14 cellular contexts compared by ENCODE assay signal in the genomic region with DNA sequence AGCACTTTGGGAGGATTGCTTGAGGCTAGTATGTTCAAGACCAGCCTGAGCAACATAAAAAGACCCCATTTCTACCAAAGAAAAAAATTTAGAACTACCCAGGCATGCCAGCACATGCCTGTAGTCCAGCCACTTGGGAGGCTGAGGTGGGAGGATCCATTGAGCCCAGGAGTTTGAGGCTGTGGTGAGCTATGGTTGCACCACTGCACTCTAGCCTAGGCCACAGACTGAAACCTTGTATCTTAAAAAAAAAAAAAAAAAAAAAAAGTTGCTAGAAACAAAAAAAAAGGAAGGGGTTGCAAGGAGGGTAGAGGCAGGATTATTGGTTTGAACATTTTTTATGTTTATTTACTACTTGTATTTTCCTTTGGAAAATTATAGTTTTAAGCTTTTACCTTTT. TPM values are rescaled to one million over a fixed set of nuclear protein-coding genes. Genes with fewer than 3 reads are reported as not detected.
DNase-seq lines count a peak whose midpoint lies in the region; ATAC-seq lines count a peak whose summit lies in the region.
"Had no signal": no experiment of that assay in that cellular context is flagged by ENCODE, and none has a peak within 500 bp of the region (broad histone marks: within the 10 kb centered on the region; RNA-seq: fewer than 3 reads in every experiment).

No MANE protein-coding gene starts in this region.

- intact Hi-C loops in activated CD4-positive, alpha-beta memory T cell treated with anti-CD3 and anti-CD28 coated beads for 36 hours (cut with micrococcal nuclease): loop anchor here (5.0 kb wide), 2 partner anchors 123 to 808 kb away; no protein-coding TSS in a partner anchor

- H3K27ac Mint-ChIP-seq in activated T-cell treated with anti-CD3 and anti-CD28 coated beads, Interleukin-2, amount 50 U/mL, for 72 hours: no peak overlapping the region
- H3K27ac Mint-ChIP-seq in activated CD4-positive, alpha-beta memory T cell treated with anti-CD3 and anti-CD28 coated beads for 36 hours: peak overlapping the region; percentile 98
- H3K27ac Mint-ChIP-seq in stimulated activated memory B cell treated with anti-CD40 and anti-IgM and Interleukin-4, amounts not matched to agents 10 μg/mL and 1 μg/mL and 100 μg/mL, for 72 hours: peak overlapping the region; percentile 99

- CTCF ChIA-PET in activated CD4-positive, alpha-beta memory T cell treated with anti-CD3 and anti-CD28 coated beads for 36 hours (lab: Charles Lee): interaction anchor here (0.9 to 6.9 kb wide), 2 partner anchors 59 to 74 kb away, joined by 4 to 38 read pairs; no protein-coding TSS in a partner anchor

- POLR2A ChIA-PET in activated CD4-positive, alpha-beta memory T cell treated with anti-CD3 and anti-CD28 coated beads for 36 hours (lab: Charles Lee): no interaction called here

- H3K9me3 Mint-ChIP-seq in activated T-cell treated with anti-CD3 and anti-CD28 coated beads, Interleukin-2, amount 50 U/mL, for 72 hours: no peaks in the 10 kb centered on the region
- H3K9me3 Mint-ChIP-seq in activated CD4-positive, alpha-beta memory T cell treated with anti-CD3 and anti-CD28 coated beads for 36 hours: no peaks in the 10 kb centered on the region
- H3K9me3 Mint-ChIP-seq in stimulated activated memory B cell treated with anti-CD40 and anti-IgM and Interleukin-4, amounts not matched to agents 10 μg/mL and 1 μg/mL and 100 μg/mL, for 72 hours: no peaks in the 10 kb centered on the region
- H3K9me3 Mint-ChIP-seq: IgD-negative memory B cell had no signal

- DNase-seq in DMS53 (lab: John Stamatoyannopoulos, UW) (peak; percentile 45), DMS53 treated with DMSO at 0.1 percent for 48 hours (lab: John Stamatoyannopoulos, UW; ENCODE audit: unreplicated experiment) (no peak)
- DNase-seq in activated T-cell treated with anti-CD3 and anti-CD28 coated beads, Interleukin-2, amount 50 U/mL, for 72 hours: no peak
- DNase-seq in activated T-cell treated with anti-CD3 and anti-CD28 coated beads, Interleukin-2, amount 50 U/mL, for 48 hours: no peak
- no peak for DNase-seq in activated CD4-positive, alpha-beta memory T cell treated with anti-CD3 and anti-CD28 coated beads for 36 hours
- DNase-seq: AML-193, DND-41, NCI-H187, NCI-H446 treated with DMSO at 0.1 percent for 48 hours, SIG-M5 had no signal

- no peak for ATAC-seq in activated T-cell treated with anti-CD3 and anti-CD28 coated beads, Interleukin-2, amount 50 U/mL, for 72 hours (replicated peaks in 1 of 2)
- ATAC-seq in stimulated activated memory B cell treated with anti-CD40 and anti-IgM and Interleukin-4, amounts not matched to agents 10 μg/mL and 1 μg/mL and 100 μg/mL, for 72 hours: no peak
- ATAC-seq in HG02973 (IDR thresholded peaks at IDR 0.05; ENCODE audit: unreplicated experiment): no peak
- no peak for ATAC-seq in HG02938 (IDR thresholded peaks at IDR 0.05; ENCODE audit: unreplicated experiment)

- H3K4me1 Mint-ChIP-seq in activated T-cell treated with anti-CD3 and anti-CD28 coated beads, Interleukin-2, amount 50 U/mL, for 72 hours (ENCODE audit: low read depth): peaks cover 88% of the 10 kb centered on the region
- H3K4me1 Mint-ChIP-seq in activated CD4-positive, alpha-beta memory T cell treated with anti-CD3 and anti-CD28 coated beads for 36 hours (ENCODE audit: low read depth): peaks cover 75% of the 10 kb centered on the region
- H3K4me1 Mint-ChIP-seq in stimulated activated memory B cell treated with anti-CD40 and anti-IgM and Interleukin-4, amounts not matched to agents 10 μg/mL and 1 μg/mL and 100 μg/mL, for 72 hours: peaks cover 84% of the 10 kb centered on the region

- no peaks in the 10 kb centered on the region for H3K27me3 Mint-ChIP-seq in activated T-cell treated with anti-CD3 and anti-CD28 coated beads, Interleukin-2, amount 50 U/mL, for 72 hours (ENCODE audit: low read depth)
- H3K27me3 Mint-ChIP-seq in activated CD4-positive, alpha-beta memory T cell treated with anti-CD3 and anti-CD28 coated beads for 36 hours: no peaks in the 10 kb centered on the region
- no peaks in the 10 kb centered on the region for H3K27me3 Mint-ChIP-seq in stimulated activated memory B cell treated with anti-CD40 and anti-IgM and Interleukin-4, amounts not matched to agents 10 μg/mL and 1 μg/mL and 100 μg/mL, for 72 hours
- H3K27me3 Mint-ChIP-seq: IgD-negative memory B cell had no signal

- H3K36me3 Mint-ChIP-seq in activated T-cell treated with anti-CD3 and anti-CD28 coated beads, Interleukin-2, amount 50 U/mL, for 72 hours (ENCODE audit: insufficient read depth in 2 of 2): no peaks in the 10 kb centered on the region
- peaks cover 8% of the 10 kb centered on the region for H3K36me3 Mint-ChIP-seq in activated CD4-positive, alpha-beta memory T cell treated with anti-CD3 and anti-CD28 coated beads for 36 hours
- peaks cover 28% of the 10 kb centered on the region for H3K36me3 Mint-ChIP-seq in stimulated activated memory B cell treated with anti-CD40 and anti-IgM and Interleukin-4, amounts not matched to agents 10 μg/mL and 1 μg/mL and 100 μg/mL, for 72 hours

- H3K4me3 Mint-ChIP-seq in activated T-cell treated with anti-CD3 and anti-CD28 coated beads, Interleukin-2, amount 50 U/mL, for 72 hours: peak overlapping the region; percentile 73 to 96
- no peak overlapping the region for H3K4me3 Mint-ChIP-seq in activated CD4-positive, alpha-beta memory T cell treated with anti-CD3 and anti-CD28 coated beads for 36 hours
- peak overlapping the region; percentile 75 for H3K4me3 Mint-ChIP-seq in stimulated activated memory B cell treated with anti-CD40 and anti-IgM and Interleukin-4, amounts not matched to agents 10 μg/mL and 1 μg/mL and 100 μg/mL, for 72 hours

RNA-seq across cellular contexts. Expression of a gene that starts 4.8 kb away (rescaled TPM):
- 100 to 1,000 TPM; 160 to 194 TPM for total RNA-seq in activated T-cell treated with anti-CD3 and anti-CD28 coated beads, Interleukin-2, amount 50 U/mL, for 72 hours
- total RNA-seq in activated CD4-positive, alpha-beta memory T cell treated with anti-CD3 and anti-CD28 coated beads for 36 hours: 100 to 1,000 TPM; 119 to 130 TPM
